ENCODE assay signal across 8 cellular contexts in the genomic region with DNA sequence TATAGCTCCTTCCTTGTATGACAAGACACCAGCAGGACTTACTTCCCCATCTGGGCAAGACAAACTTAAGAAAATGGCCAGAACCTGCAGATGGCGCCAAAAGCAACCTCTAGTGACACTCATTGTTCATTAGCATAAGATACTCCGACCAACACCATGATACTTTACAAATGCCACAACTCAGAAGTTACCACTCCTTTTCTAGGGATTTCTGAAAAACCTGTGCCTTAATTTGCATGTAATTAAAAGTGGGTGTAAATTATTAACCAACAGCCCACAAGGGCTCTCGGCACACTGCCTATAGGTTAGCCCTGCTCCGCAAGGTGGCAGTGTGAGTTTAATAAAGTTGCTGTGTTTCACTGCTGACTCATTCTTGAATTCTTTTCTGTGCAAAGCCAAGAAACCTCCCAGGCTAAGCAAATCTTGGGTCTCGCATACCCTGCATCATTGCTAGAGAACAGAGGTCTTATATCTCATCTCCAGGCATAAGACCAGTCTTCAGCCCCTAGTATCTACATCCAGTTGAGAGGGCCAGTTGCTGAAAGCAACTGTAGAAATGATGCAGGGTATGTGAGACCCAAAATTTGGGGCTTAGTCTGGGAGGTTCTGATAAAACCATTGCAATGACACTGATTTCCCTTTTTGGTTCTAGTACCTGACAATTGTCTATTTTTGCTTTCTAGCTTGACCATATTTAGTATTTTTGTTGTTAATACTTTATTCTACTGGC.
A peak's percentile ranks its signal among the peaks of the same experiment; 100 is the strongest.
DNase-seq lines count a peak whose midpoint lies in the region; ATAC-seq and TF ChIP-seq lines count a peak whose summit lies in the region.

No MANE protein-coding gene starts in this region.

- intact Hi-C loops in left ventricle myocardium inferior (cut with micrococcal nuclease): no loop called here
- intact Hi-C loops in spleen (cut with DNase I; ENCODE audit: low total_unique reads): loop anchor here (5.0 kb wide), 1 partner anchor 169 kb away; no protein-coding TSS in a partner anchor

- peak overlapping the region; percentile 30 for H3K4me3 ChIP-seq in left ventricle myocardium inferior
- peak overlapping the region in 2 of 8 donors; percentile 16 to 46 for H3K4me3 ChIP-seq in spleen

- H3K36me3 ChIP-seq in left ventricle myocardium inferior (no peaks in the 10 kb centered on the region), spleen (peaks cover 0 to 6% (median 0%) of the 10 kb centered on the region in 6 donors)

- TF ChIP-seq POLR2A in Raji (IDR thresholded peaks at IDR 0.05; ENCODE audit: insufficient read depth, low read depth, low read length) (0 out of 2 replicates have a peak, but pooled peaks have one; percentile 31), spleen (IDR thresholded peaks at IDR 0.05) (no peak)

- no peak overlapping the region for H3K27ac ChIP-seq in left ventricle myocardium inferior (replicated peaks)
- H3K27ac ChIP-seq in spleen: no peak overlapping the region

- H3K9me3 ChIP-seq in left ventricle myocardium inferior (replicated peaks) (no peaks in the 10 kb centered on the region), spleen (no peaks in the 10 kb centered on the region)

- peak; percentile 75 for DNase-seq in Daoy (ENCODE audit: low read depth)
- peak; percentile 58 for DNase-seq in GM20000 (ENCODE audit: low spot score)
- peak; percentile 87 for DNase-seq in activated effector memory CD4-positive, alpha-beta T cell treated with anti-CD3 and anti-CD28 coated beads, Interleukin-2, amount 50 U/mL, for 16 hours
- DNase-seq in left ventricle myocardium inferior: peak; percentile 26
- peak; percentile 82 for DNase-seq in spleen
- DNase-seq in putamen (ENCODE audit: low spot score): no peak

- peak; percentile 90 for ATAC-seq in HG03565 (IDR thresholded peaks at IDR 0.05; ENCODE audit: unreplicated experiment)

- TF ChIP-seq CTCF in GM20000 (IDR thresholded peaks at IDR 0.05; ENCODE audit: extremely low read depth, missing control alignments): peak; percentile 62
- TF ChIP-seq CTCF in left ventricle myocardium inferior (IDR thresholded peaks at IDR 0.05; ENCODE audit: borderline replicate concordance): peak; percentile 54
- peak in 10 of 11 experiments; percentile 23 to 71 (median 62) for TF ChIP-seq CTCF in spleen (IDR thresholded peaks at IDR 0.05 in 8 of 11, conservative IDR thresholded peaks at IDR 0.05 in 3 of 11)

- 53 to 66% (median 58%) methylated on average over 5 of the region's 5 CpGs for WGBS in spleen, 5 donors

- H3K27me3 ChIP-seq in left ventricle myocardium inferior (ENCODE audit: low read depth) (no peaks in the 10 kb centered on the region), spleen (replicated peaks in 1 of 7) (no peaks in the 10 kb centered on the region)

- H3K4me1 ChIP-seq in left ventricle myocardium inferior (peaks cover 10% of the 10 kb centered on the region), spleen (peaks cover 0 to 20% (median 6%) of the 10 kb centered on the region in 6 donors)
